28 cellular contexts compared by ENCODE assay signal in the genomic region with DNA sequence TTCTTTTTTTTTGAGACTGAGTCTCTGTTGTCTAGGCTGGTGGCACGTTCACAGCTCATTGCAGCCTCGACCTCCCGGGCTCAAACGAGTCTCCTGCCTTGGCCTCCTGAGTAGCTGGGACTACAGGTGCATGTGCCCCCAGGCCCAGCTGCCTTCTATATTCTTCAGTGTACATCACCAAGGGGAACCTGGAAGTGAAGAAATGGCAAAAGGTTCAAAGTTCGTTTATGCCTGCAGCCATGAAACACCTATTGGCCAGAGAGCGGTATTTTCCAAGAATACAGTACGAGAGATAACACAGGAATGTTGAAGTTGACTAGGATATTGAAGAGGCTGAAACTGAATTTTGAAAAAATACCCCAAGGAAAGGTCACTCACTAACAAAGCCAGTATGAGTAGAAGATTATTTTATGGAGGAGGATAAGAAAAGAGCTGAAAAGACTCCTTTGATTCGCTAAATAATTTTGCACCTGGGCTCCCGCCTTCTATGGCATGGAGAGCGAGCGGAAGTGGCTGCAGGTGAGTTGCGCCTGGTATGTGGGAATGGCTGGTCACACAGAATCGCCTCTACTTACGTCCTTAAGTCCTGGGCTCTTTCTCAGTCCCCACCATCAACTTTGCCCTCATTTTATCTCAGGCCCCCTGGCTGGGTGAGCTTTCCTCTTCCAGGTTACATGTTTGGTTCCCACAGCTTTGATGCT. TPM values are rescaled to one million over a fixed set of nuclear protein-coding genes. Genes with fewer than 3 reads are reported as not detected.
DNase-seq lines count a peak whose midpoint lies in the region; ATAC-seq, FAIRE-seq and TF ChIP-seq lines count a peak whose summit lies in the region.
"Had no signal": no experiment of that assay in that cellular context is flagged by ENCODE, and none has a peak within 500 bp of the region (broad histone marks: within the 10 kb centered on the region; RNA-seq: fewer than 3 reads in every experiment).

No MANE protein-coding gene starts in this region.

- DNase-seq in GM23338 (ENCODE audit: low spot score) = no peak
- DNase-seq in mesothelial cell of epicardium (ENCODE audit: low spot score in 2 of 2, unreplicated experiment in 2 of 2) = no peak
- DNase-seq in small intestine = peak; percentile 84
- DNase-seq in HFFc6 = no peak
- no peak for DNase-seq in NCI-H446 (lab: John Stamatoyannopoulos, UW)
- DNase-seq in stimulated activated naive CD8-positive, alpha-beta T cell treated with anti-CD3 and anti-CD28 coated beads, Interleukin-15, Interleukin-2, amounts not matched to agents 100 U/mL and 50 U/mL, for 24 hours = no peak
- DNase-seq in NCI-H128 (lab: John Stamatoyannopoulos, UW; ENCODE audit: unreplicated experiment) = no peak
- DNase-seq: C1 segment of cervical spinal cord; CD4-positive, alpha-beta memory T cell; COR-L47; Karpas-422; NCI-H1092; NCI-H1436; NCI-H187; NCI-H2081 treated with DMSO at 0.1 percent for 48 hours; NCI-H2171 treated with DMSO at 0.1 percent for 48 hours; NCI-H345; NCI-H524; NCI-H774; SIG-M5 had no signal

- H3K4me1 Mint-ChIP-seq in GM23338 = peaks cover 18% of the 10 kb centered on the region
- H3K4me1 Mint-ChIP-seq in mesothelial cell of epicardium = peaks cover 44% of the 10 kb centered on the region
- H3K4me1 Mint-ChIP-seq in HFFc6 (ENCODE audit: low read depth) = peaks cover 19% of the 10 kb centered on the region

- peaks cover 8% of the 10 kb centered on the region for H3K27me3 Mint-ChIP-seq in GM23338 (ENCODE audit: insufficient read depth, low read depth, poor library complexity)
- H3K27me3 Mint-ChIP-seq in mesothelial cell of epicardium (ENCODE audit: low read depth) = no peaks in the 10 kb centered on the region
- H3K27me3 Mint-ChIP-seq in HFFc6 (ENCODE audit: insufficient read depth) = peaks cover under 1% of the 10 kb centered on the region

- no peaks in the 10 kb centered on the region for H3F3A ChIP-seq in GM23338 (replicated peaks; ENCODE audit: low read depth)

- no peak for FAIRE-seq in small intestine (lab: Jason Lieb, UNC)
- FAIRE-seq: G401.6, GM12891, HTR-8/SVneo, RCC 7860 had no signal

- H3K27ac Mint-ChIP-seq in GM23338 (no peak overlapping the region), mesothelial cell of epicardium (peak overlapping the region; percentile 1), HFFc6 (no peak overlapping the region)

- H4K20me1 ChIP-seq in GM23338 (replicated peaks; ENCODE audit: insufficient read depth) = no peaks in the 10 kb centered on the region

- TF ChIP-seq CTCF in GM23338 (conservative IDR thresholded peaks at IDR 0.05; ENCODE audit: low read depth in 2 of 2) = no peak
- TF ChIP-seq CTCF in mesothelial cell of epicardium (IDR thresholded peaks at IDR 0.05; ENCODE audit: unreplicated experiment) = no peak
- no peak for TF ChIP-seq CTCF in HFFc6 (IDR thresholded peaks at IDR 0.05)

- ATAC-seq in GM23338 = no peak
- no peak for ATAC-seq in stimulated activated naive CD8-positive, alpha-beta T cell treated with anti-CD3 and anti-CD28 coated beads, Interleukin-15, Interleukin-2, amounts not matched to agents 100 U/mL and 50 U/mL, for 24 hours

- no peak overlapping the region for H3K4me3 ChIP-seq in GM23338
- H3K4me3 ChIP-seq in duodenal mucosa (ENCODE audit: low read depth in 1 of 2, low read length in 2 of 2) = peak overlapping the region in 1 of 2 donors; percentile 51
- peak overlapping the region in 1 of 2 donors; percentile 3 for H3K4me3 ChIP-seq in small intestine (ENCODE audit: low read depth in 1 of 2, low read length in 2 of 2)
- H3K4me3 ChIP-seq: HAP-1, SK-N-MC had no signal

- H3K9me3 ChIP-seq in duodenal mucosa (ENCODE audit: control insufficient read depth in 1 of 2, low read length in 2 of 2) (no peaks in the 10 kb centered on the region), small intestine (ENCODE audit: control insufficient read depth, low read depth) (no peaks in the 10 kb centered on the region)
- H3K9me3 ChIP-seq: HAP-1 had no signal

- no peak overlapping the region for H3K27ac ChIP-seq in GM23338 (ENCODE audit: low read depth)
- peak overlapping the region; percentile 20 for H3K27ac ChIP-seq in duodenal mucosa (ENCODE audit: low read depth, low read length)
- peak overlapping the region; percentile 57 to 80 for H3K27ac ChIP-seq in small intestine (ENCODE audit: low read depth in 1 of 2, low read length in 1 of 2)
- H3K27ac ChIP-seq: SK-N-MC had no signal

- no peaks in the 10 kb centered on the region for H3K36me3 Mint-ChIP-seq in GM23338 (ENCODE audit: low read depth)
- no peaks in the 10 kb centered on the region for H3K36me3 Mint-ChIP-seq in mesothelial cell of epicardium
- no peaks in the 10 kb centered on the region for H3K36me3 Mint-ChIP-seq in HFFc6 (ENCODE audit: low read depth)

- no peaks in the 10 kb centered on the region for H3K36me3 ChIP-seq in GM23338 (ENCODE audit: insufficient read depth)
- peaks cover 0 to 17% of the 10 kb centered on the region in 2 donors for H3K36me3 ChIP-seq in duodenal mucosa (ENCODE audit: control insufficient read depth in 1 of 2, insufficient read depth in 2 of 2, low read length in 2 of 2)
- H3K36me3 ChIP-seq in small intestine (ENCODE audit: control insufficient read depth in 2 of 2, insufficient read depth in 2 of 2, low read length in 2 of 2) = no peaks in the 10 kb centered on the region
- H3K36me3 ChIP-seq: HAP-1 had no signal

- H3K9me3 Mint-ChIP-seq in GM23338 (no peaks in the 10 kb centered on the region), mesothelial cell of epicardium (no peaks in the 10 kb centered on the region), HFFc6 (no peaks in the 10 kb centered on the region)
- H3K9me3 Mint-ChIP-seq: CD4-positive, alpha-beta memory T cell had no signal

- no peak overlapping the region for H3K4me2 ChIP-seq in GM23338

- H3K4me3 Mint-ChIP-seq in GM23338 (no peak overlapping the region), mesothelial cell of epicardium (no peak overlapping the region), HFFc6 (no peak overlapping the region)
- H3K4me3 Mint-ChIP-seq: CD4-positive, alpha-beta memory T cell had no signal

- no peaks in the 10 kb centered on the region for H3K79me2 ChIP-seq in GM23338 (replicated peaks; ENCODE audit: insufficient read depth)

- no peaks in the 10 kb centered on the region for H3K9me2 ChIP-seq in GM23338 (ENCODE audit: insufficient read depth)

- 17 to 72% (median 42%) methylated on average over 14 of the region's 14 CpGs for WGBS in small intestine, 3 donors

- 0 out of 2 replicates have a peak overlapping the region, but pooled peaks have one; percentile 74 for H2AFZ ChIP-seq in GM23338

- H3K4me1 ChIP-seq in GM23338 (ENCODE audit: insufficient read depth) (peaks cover 5% of the 10 kb centered on the region), duodenal mucosa (ENCODE audit: control insufficient read depth in 1 of 2, insufficient read depth in 2 of 2, low read length in 2 of 2) (peaks cover 28 to 31% of the 10 kb centered on the region in 2 donors), small intestine (ENCODE audit: control insufficient read depth in 2 of 2, insufficient read depth in 1 of 2, low read depth in 1 of 2, low read length in 1 of 2) (peaks cover 0 to 3% of the 10 kb centered on the region in 2 donors)
- H3K4me1 ChIP-seq: HAP-1 had no signal

- peak overlapping the region; percentile 18 for H3K9ac ChIP-seq in duodenal mucosa (ENCODE audit: low read depth in 1 of 2, low read length in 2 of 2)

- H3K27me3 ChIP-seq in GM23338 (ENCODE audit: insufficient read depth) (no peaks in the 10 kb centered on the region), duodenal mucosa (ENCODE audit: control insufficient read depth in 1 of 2, insufficient read depth in 2 of 2, low read length in 2 of 2) (no peaks in the 10 kb centered on the region), small intestine (ENCODE audit: control insufficient read depth in 2 of 2, insufficient read depth in 2 of 2, low read length in 2 of 2) (no peaks in the 10 kb centered on the region)

TF ChIP-seq in GM23338, 12 proteins besides CTCF, POLR2A, EP300 and RAD21 (continues in another document):
- TF ChIP-seq POLR2AphosphoS5 (IDR thresholded peaks at IDR 0.05; ENCODE audit: low read depth) (no peak), ZNF331 (CRISPR knock-in tag; IDR thresholded peaks at IDR 0.05; ENCODE audit: low read depth) (no peak)
- TF ChIP-seq, protein P1, sequence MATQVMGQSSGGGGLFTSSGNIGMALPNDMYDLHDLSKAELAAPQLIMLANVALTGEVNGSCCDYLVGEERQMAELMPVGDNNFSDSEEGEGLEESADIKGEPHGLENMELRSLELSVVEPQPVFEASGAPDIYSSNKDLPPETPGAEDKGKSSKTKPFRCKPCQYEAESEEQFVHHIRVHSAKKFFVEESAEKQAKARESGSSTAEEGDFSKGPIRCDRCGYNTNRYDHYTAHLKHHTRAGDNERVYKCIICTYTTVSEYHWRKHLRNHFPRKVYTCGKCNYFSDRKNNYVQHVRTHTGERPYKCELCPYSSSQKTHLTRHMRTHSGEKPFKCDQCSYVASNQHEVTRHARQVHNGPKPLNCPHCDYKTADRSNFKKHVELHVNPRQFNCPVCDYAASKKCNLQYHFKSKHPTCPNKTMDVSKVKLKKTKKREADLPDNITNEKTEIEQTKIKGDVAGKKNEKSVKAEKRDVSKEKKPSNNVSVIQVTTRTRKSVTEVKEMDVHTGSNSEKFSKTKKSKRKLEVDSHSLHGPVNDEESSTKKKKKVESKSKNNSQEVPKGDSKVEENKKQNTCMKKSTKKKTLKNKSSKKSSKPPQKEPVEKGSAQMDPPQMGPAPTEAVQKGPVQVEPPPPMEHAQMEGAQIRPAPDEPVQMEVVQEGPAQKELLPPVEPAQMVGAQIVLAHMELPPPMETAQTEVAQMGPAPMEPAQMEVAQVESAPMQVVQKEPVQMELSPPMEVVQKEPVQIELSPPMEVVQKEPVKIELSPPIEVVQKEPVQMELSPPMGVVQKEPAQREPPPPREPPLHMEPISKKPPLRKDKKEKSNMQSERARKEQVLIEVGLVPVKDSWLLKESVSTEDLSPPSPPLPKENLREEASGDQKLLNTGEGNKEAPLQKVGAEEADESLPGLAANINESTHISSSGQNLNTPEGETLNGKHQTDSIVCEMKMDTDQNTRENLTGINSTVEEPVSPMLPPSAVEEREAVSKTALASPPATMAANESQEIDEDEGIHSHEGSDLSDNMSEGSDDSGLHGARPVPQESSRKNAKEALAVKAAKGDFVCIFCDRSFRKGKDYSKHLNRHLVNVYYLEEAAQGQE (IDR thresholded peaks at IDR 0.05; ENCODE audit: unreplicated experiment) = no peak

RNA-seq across cellular contexts. Expression of a gene that starts 9.8 kb away (rescaled TPM):
- not detected in 2 replicates for total RNA-seq in GM23338 (2014; rRNA removed; shearing (Covaris generic))
- not detected in 2 replicates for polyA plus RNA-seq in GM23338 (2016; fragmentation: Nextera tagmentation; extraction: Ambion mirVana)
- total RNA-seq in mesothelial cell of epicardium = 1.3 to 1.5 TPM (median 1.4 TPM) in 3 replicates
- 10 to 100 TPM; 18.6 to 79.2 (median 77.2) TPM for polyA plus RNA-seq in small intestine
- not detected for total RNA-seq in HFFc6 (2021; fragmentation: NEBNext Ultra II Directional; extraction: Animal tissue kit (Norgen Biotek cat#: 25700))
- total RNA-seq: A673 had no signal

RNA-seq across cellular contexts. Expression of a gene that starts 48.1 kb away (rescaled TPM):
- total RNA-seq in GM23338 (2014; rRNA removed; shearing (Covaris generic)) = 0.31 TPM in 1 of 2 replicates, not detected in the other
- not detected in 2 replicates for polyA plus RNA-seq in GM23338 (2016; fragmentation: Nextera tagmentation; extraction: Ambion mirVana)
- total RNA-seq in mesothelial cell of epicardium = 1.3 to 1.9 TPM (median 1.5 TPM) in 3 replicates
- polyA plus RNA-seq in small intestine = 1 to 10 TPM in 2 of 3 donors, not detected in 1; 1.1 to 2.7 TPM
- under 1 TPM in 5 of 6 experiments, not detected in 1; 0.20 to 0.71 (median 0.34) TPM for total RNA-seq in HFFc6 (2021; fragmentation: NEBNext Ultra II Directional; extraction: Animal tissue kit (Norgen Biotek cat#: 25700))
- total RNA-seq: A673 had no signal
